Comparison of ENCODE assay signal across 30 cellular contexts in genomic region chr2:222949690-222950323, GRCh38.
"Had no signal": no experiment of that assay in that cellular context is flagged by ENCODE, and none has a peak within 500 bp of the region (broad histone marks: within the 10 kb centered on the region; RNA-seq: fewer than 3 reads in every experiment).

No MANE protein-coding gene starts in this region.

- H3K79me2 ChIP-seq: parathyroid adenoma had no signal

- H2AFZ ChIP-seq: parathyroid adenoma had no signal

- H3K9me3 Mint-ChIP-seq: activated CD4-positive, alpha-beta memory T cell treated with anti-CD3 and anti-CD28 coated beads, Interleukin-2, amount 10 ng/mL, durations not matched to agents 7 days and 5 days; activated CD4-positive, alpha-beta T cell treated with anti-CD3 and anti-CD28 coated beads, Interleukin-2, amount 10 ng/mL, durations not matched to agents 24 days and 14 days; activated naive CD4-positive, alpha-beta T cell treated with anti-CD3 and anti-CD28 coated beads, Interleukin-2, amount 10 ng/mL, durations not matched to agents 7 days and 5 days; activated naive CD8-positive, alpha-beta T cell treated with anti-CD3 and anti-CD28 coated beads, Interleukin-2, amount 10 ng/mL, durations not matched to agents 7 days and 5 days; activated T-cell treated with anti-CD3 and anti-CD28 coated beads, Interleukin-2, amount 50 U/mL, for 24 hours; dendritic cell treated with granulocyte-macrophage colony-stimulating factor and Interleukin-4, amounts not matched to agents 40 ng/mL and 50 ng/mL, for 4 days; mesothelial cell of epicardium; naive thymus-derived CD4-positive, alpha-beta T cell; T-helper 1 cell treated with Interleukin-12 subunit alpha and Interleukin-12 subunit beta and Interleukin-4 antibody, amounts not matched to agents 30 μg/mL and 1 μg/mL, for 36 hours had no signal

- H3K9me3 ChIP-seq: ascending aorta, esophagus muscularis mucosa, heart left ventricle, psoas muscle, testis, transverse colon had no signal

- H3K36me3 ChIP-seq: ascending aorta, esophagus muscularis mucosa, heart left ventricle, transverse colon, WERI-Rb-1 had no signal

- H3K36me3 Mint-ChIP-seq: activated naive CD4-positive, alpha-beta T cell treated with anti-CD3 and anti-CD28 coated beads, Interleukin-2, amount 10 ng/mL, durations not matched to agents 7 days and 5 days; activated naive CD8-positive, alpha-beta T cell treated with anti-CD3 and anti-CD28 coated beads, Interleukin-2, amount 10 ng/mL, durations not matched to agents 7 days and 5 days; immature natural killer cell; mesothelial cell of epicardium; naive thymus-derived CD4-positive, alpha-beta T cell had no signal

- H3K4me1 Mint-ChIP-seq: activated CD4-positive, alpha-beta memory T cell treated with anti-CD3 and anti-CD28 coated beads, Interleukin-2, amount 10 ng/mL, durations not matched to agents 7 days and 5 days; activated CD4-positive, alpha-beta T cell treated with anti-CD3 and anti-CD28 coated beads, Interleukin-2, amount 10 ng/mL, durations not matched to agents 24 days and 14 days; activated naive CD4-positive, alpha-beta T cell treated with anti-CD3 and anti-CD28 coated beads, Interleukin-2, amount 10 ng/mL, durations not matched to agents 7 days and 5 days; activated naive CD8-positive, alpha-beta T cell treated with anti-CD3 and anti-CD28 coated beads, Interleukin-2, amount 10 ng/mL, durations not matched to agents 7 days and 5 days; immature natural killer cell; naive thymus-derived CD4-positive, alpha-beta T cell had no signal

- H3K4me3 ChIP-seq: ascending aorta, esophagus muscularis mucosa, heart left ventricle, psoas muscle, testis, transverse colon had no signal

- H3K4me1 ChIP-seq: ascending aorta, foreskin keratinocyte, parathyroid adenoma, psoas muscle, testis, transverse colon had no signal

- DNase-seq: activated CD4-positive, alpha-beta memory T cell treated with anti-CD3 and anti-CD28 coated beads, Interleukin-2, amount 10 ng/mL, durations not matched to agents 7 days and 5 days; activated CD4-positive, alpha-beta T cell treated with anti-CD3 and anti-CD28 coated beads, Interleukin-2, amount 10 ng/mL, durations not matched to agents 24 days and 14 days; activated CD8-positive, alpha-beta memory T cell treated with anti-CD3 and anti-CD28 coated beads, Interleukin-2, amount 50 U/mL, for 48 hours; activated gamma-delta T cell; activated naive CD4-positive, alpha-beta T cell treated with anti-CD3 and anti-CD28 coated beads, Interleukin-2, amount 10 ng/mL, durations not matched to agents 7 days and 5 days; activated naive CD8-positive, alpha-beta T cell treated with anti-CD3 and anti-CD28 coated beads, Interleukin-2, amount 10 ng/mL, durations not matched to agents 7 days and 5 days; activated T-cell treated with anti-CD3 and anti-CD28 coated beads, Interleukin-2, amount 50 U/mL, for 24 hours; central memory CD4-positive, alpha-beta T cell; effector CD4-positive, alpha-beta T cell; foreskin keratinocyte; heart left ventricle; hypothalamus; immature natural killer cell; kidney; left colon; mammary epithelial cell; naive thymus-derived CD4-positive, alpha-beta T cell; psoas muscle; stimulated activated CD4-positive, alpha-beta T cell treated with anti-CD3 and anti-CD28 coated beads, Interleukin-4, amount 100 ng/mL, for 1 hour; stimulated activated naive CD8-positive, alpha-beta T cell treated with anti-CD3 and anti-CD28 coated beads, Interleukin-15, Interleukin-2, amounts not matched to agents 100 U/mL and 50 U/mL, for 24 hours; T-helper 9 cell; testis; transverse colon; WERI-Rb-1 had no signal

- H3K27me3 Mint-ChIP-seq: dendritic cell treated with granulocyte-macrophage colony-stimulating factor and Interleukin-4, amounts not matched to agents 40 ng/mL and 50 ng/mL, for 4 days had no signal

- H3K27ac ChIP-seq: ascending aorta, esophagus muscularis mucosa, foreskin keratinocyte, heart left ventricle, parathyroid adenoma, psoas muscle, testis, transverse colon, WERI-Rb-1 had no signal

- H3K27me3 ChIP-seq: ascending aorta, esophagus muscularis mucosa, foreskin keratinocyte, heart left ventricle, testis, transverse colon had no signal

- H3K4me3 Mint-ChIP-seq: activated CD4-positive, alpha-beta memory T cell treated with anti-CD3 and anti-CD28 coated beads, Interleukin-2, amount 10 ng/mL, durations not matched to agents 7 days and 5 days; activated CD4-positive, alpha-beta T cell treated with anti-CD3 and anti-CD28 coated beads, Interleukin-2, amount 10 ng/mL, durations not matched to agents 24 days and 14 days; activated naive CD4-positive, alpha-beta T cell treated with anti-CD3 and anti-CD28 coated beads, Interleukin-2, amount 10 ng/mL, durations not matched to agents 7 days and 5 days; activated naive CD8-positive, alpha-beta T cell treated with anti-CD3 and anti-CD28 coated beads, Interleukin-2, amount 10 ng/mL, durations not matched to agents 7 days and 5 days; activated T-cell treated with anti-CD3 and anti-CD28 coated beads, Interleukin-2, amount 50 U/mL, for 24 hours; dendritic cell treated with granulocyte-macrophage colony-stimulating factor and Interleukin-4, amounts not matched to agents 40 ng/mL and 50 ng/mL, for 4 days; immature natural killer cell; mesothelial cell of epicardium; naive thymus-derived CD4-positive, alpha-beta T cell; T-helper 1 cell treated with Interleukin-12 subunit alpha and Interleukin-12 subunit beta and Interleukin-4 antibody, amounts not matched to agents 30 μg/mL and 1 μg/mL, for 36 hours had no signal

- H3K27ac Mint-ChIP-seq: activated CD4-positive, alpha-beta memory T cell treated with anti-CD3 and anti-CD28 coated beads, Interleukin-2, amount 10 ng/mL, durations not matched to agents 7 days and 5 days; activated CD4-positive, alpha-beta T cell treated with anti-CD3 and anti-CD28 coated beads, Interleukin-2, amount 10 ng/mL, durations not matched to agents 24 days and 14 days; activated naive CD4-positive, alpha-beta T cell treated with anti-CD3 and anti-CD28 coated beads, Interleukin-2, amount 10 ng/mL, durations not matched to agents 7 days and 5 days; activated naive CD8-positive, alpha-beta T cell treated with anti-CD3 and anti-CD28 coated beads, Interleukin-2, amount 10 ng/mL, durations not matched to agents 7 days and 5 days; activated T-cell treated with anti-CD3 and anti-CD28 coated beads, Interleukin-2, amount 50 U/mL, for 24 hours; dendritic cell treated with granulocyte-macrophage colony-stimulating factor and Interleukin-4, amounts not matched to agents 40 ng/mL and 50 ng/mL, for 4 days; immature natural killer cell; mesothelial cell of epicardium; naive thymus-derived CD4-positive, alpha-beta T cell; T-helper 1 cell treated with Interleukin-12 subunit alpha and Interleukin-12 subunit beta and Interleukin-4 antibody, amounts not matched to agents 30 μg/mL and 1 μg/mL, for 36 hours had no signal

- FAIRE-seq: kidney had no signal

- H3K9ac ChIP-seq: parathyroid adenoma had no signal
